In genomic region chr1:241266121-241266520, GRCh38 we compare ENCODE assay signal across 21 cellular contexts.
DNase-seq lines count a peak whose midpoint lies in the region; ATAC-seq, FAIRE-seq and TF ChIP-seq lines count a peak whose summit lies in the region.
"Had no signal": no experiment of that assay in that cellular context is flagged by ENCODE, and none has a peak within 500 bp of the region (broad histone marks: within the 10 kb centered on the region; RNA-seq: fewer than 3 reads in every experiment).

No MANE protein-coding gene starts in this region.

- no peak overlapping the region for H3K27ac ChIP-seq in endothelial cell of umbilical vein (ENCODE audit: insufficient read depth, low read depth, low read length)
- H3K27ac ChIP-seq: BLaER1, HL-60 had no signal

- H3K79me2 ChIP-seq in endothelial cell of umbilical vein (ENCODE audit: control insufficient read depth, insufficient read depth, low read length): no peaks in the 10 kb centered on the region

- H3K4me2 ChIP-seq in endothelial cell of umbilical vein (ENCODE audit: insufficient read depth, low read length): no peak overlapping the region
- H3K4me2 ChIP-seq: BLaER1 had no signal

- no peak for TF ChIP-seq CTCF in endothelial cell of umbilical vein (IDR thresholded peaks at IDR 0.05; ENCODE audit: extremely low read depth in 1 of 2, insufficient read depth in 1 of 2, low read depth in 1 of 2, low read length in 2 of 2)
- TF ChIP-seq CTCF in retinal pigment epithelial cell (conservative IDR thresholded peaks at IDR 0.05; ENCODE audit: low read depth, low read length): no peak

- intact Hi-C loops in endothelial cell of umbilical vein (cut with micrococcal nuclease): no loop called here

- no peak for FAIRE-seq in endothelial cell of umbilical vein (lab: Jason Lieb, UNC)
- FAIRE-seq: GM12892, GM18507, H1 had no signal

- ATAC-seq in GM21825 (IDR thresholded peaks at IDR 0.05; ENCODE audit: unreplicated experiment) (no peak), HG03108 (IDR thresholded peaks at IDR 0.05; ENCODE audit: unreplicated experiment) (no peak)

- no peaks in the 10 kb centered on the region for H3K27me3 ChIP-seq in endothelial cell of umbilical vein (ENCODE audit: control insufficient read depth in 2 of 2, insufficient read depth in 2 of 2, low read length in 2 of 2)
- H3K27me3 ChIP-seq: BLaER1 had no signal

- no peaks in the 10 kb centered on the region for H3K9me1 ChIP-seq in endothelial cell of umbilical vein (replicated peaks; ENCODE audit: control insufficient read depth, extremely low read depth, insufficient read depth, low read length)

- H3K4me3 ChIP-seq in endothelial cell of umbilical vein (replicated peaks in 1 of 3; ENCODE audit: insufficient read depth in 1 of 3, low read depth in 1 of 3, low read length in 3 of 3) (no peak overlapping the region), retinal pigment epithelial cell (ENCODE audit: low read length) (no peak overlapping the region)
- H3K4me3 ChIP-seq: BLaER1, HAP-1 had no signal

- no peaks in the 10 kb centered on the region for H3K36me3 ChIP-seq in endothelial cell of umbilical vein (ENCODE audit: control insufficient read depth in 2 of 2, extremely low read depth in 1 of 2, insufficient read depth in 2 of 2, low read length in 2 of 2)
- H3K36me3 ChIP-seq: BLaER1, HAP-1 had no signal

- no peaks in the 10 kb centered on the region for H4K20me1 ChIP-seq in endothelial cell of umbilical vein (replicated peaks; ENCODE audit: control insufficient read depth, extremely low read depth, insufficient read depth, low read length)
- H4K20me1 ChIP-seq: BLaER1 had no signal

- peaks cover 3% of the 10 kb centered on the region for H3K9me3 ChIP-seq in endothelial cell of umbilical vein (replicated peaks; ENCODE audit: control insufficient read depth, insufficient read depth, low read length)
- H3K9me3 ChIP-seq: BLaER1, HAP-1 had no signal

- no peaks in the 10 kb centered on the region for H3K4me1 ChIP-seq in endothelial cell of umbilical vein (ENCODE audit: control insufficient read depth, extremely low read depth, insufficient read depth, low read length)
- H3K4me1 ChIP-seq: BLaER1, HAP-1 had no signal

- CTCF ChIA-PET in endothelial cell of umbilical vein (lab: Charles Lee): no interaction called here

- no peak overlapping the region for H3K9ac ChIP-seq in endothelial cell of umbilical vein (replicated peaks; ENCODE audit: extremely low read depth, insufficient read depth, low read length)
- H3K9ac ChIP-seq: BLaER1 had no signal

- no peak overlapping the region for H2AFZ ChIP-seq in endothelial cell of umbilical vein (ENCODE audit: low read depth, low read length)

- TF ChIP-seq POLR2A in endothelial cell of umbilical vein (IDR thresholded peaks at IDR 0.05; ENCODE audit: low read depth, low read length): no peak

- peak; percentile 17 for DNase-seq in NCI-H82 (lab: John Stamatoyannopoulos, UW)
- DNase-seq in NCI-H82 treated with DMSO at 0.1 percent for 48 hours (lab: John Stamatoyannopoulos, UW; ENCODE audit: unreplicated experiment): no peak
- DNase-seq in M059J (ENCODE audit: low read depth): peak; percentile 44
- no peak for DNase-seq in endothelial cell of umbilical vein (ENCODE audit: low read depth, low spot score)
- DNase-seq in retinal pigment epithelial cell (ENCODE audit: low read depth): peak; percentile 71
- DNase-seq in G401 (ENCODE audit: low spot score): no peak
- DNase-seq: 8988T; CD4-positive, alpha-beta memory T cell; DMS153; DMS79 treated with DMSO at 0.1 percent for 48 hours; GDM1; IMR-90; KBM-7 had no signal

- in situ Hi-C loops in G401 (cut with HindIII; ENCODE audit: low sequenced_read_pairs): no loop called here

- BruUV-seq in endothelial cell of umbilical vein (replicated peaks; lab: Mats Ljungman, UMichigan): no TSS peak

- dilution Hi-C loops in endothelial cell of umbilical vein (cut with MboI; ENCODE audit: extremely low pct_ligation_motif_present, low sequenced_read_pairs): no loop called here

- POLR2A ChIA-PET in endothelial cell of umbilical vein (lab: Charles Lee): no interaction called here

TF ChIP-seq in endothelial cell of umbilical vein, 7 proteins besides CTCF, POLR2A, EP300 and RAD21:
- TF ChIP-seq MYC (IDR thresholded peaks at IDR 0.05; ENCODE audit: low read depth, low read length) (no peak), FOS (IDR thresholded peaks at IDR 0.05; ENCODE audit: borderline replicate concordance, insufficient read depth, low read length) (peak; percentile 4)
TF ChIP-seq in endothelial cell of umbilical vein: peak in this region for 1.

Comparison
In these comparisons a context has a peak if more than half of its experiments do, and no peak if none do; other contexts are left out.
1. DNase-seq: peak in NCI-H82 (single experiment), M059J (single experiment) and retinal pigment epithelial cell (single experiment); none in NCI-H82 treated with DMSO at 0.1 percent for 48 hours (single experiment), endothelial cell of umbilical vein (single experiment) and G401 (single experiment).